ENCODE assay signal across 13 cellular contexts in the genomic region with DNA sequence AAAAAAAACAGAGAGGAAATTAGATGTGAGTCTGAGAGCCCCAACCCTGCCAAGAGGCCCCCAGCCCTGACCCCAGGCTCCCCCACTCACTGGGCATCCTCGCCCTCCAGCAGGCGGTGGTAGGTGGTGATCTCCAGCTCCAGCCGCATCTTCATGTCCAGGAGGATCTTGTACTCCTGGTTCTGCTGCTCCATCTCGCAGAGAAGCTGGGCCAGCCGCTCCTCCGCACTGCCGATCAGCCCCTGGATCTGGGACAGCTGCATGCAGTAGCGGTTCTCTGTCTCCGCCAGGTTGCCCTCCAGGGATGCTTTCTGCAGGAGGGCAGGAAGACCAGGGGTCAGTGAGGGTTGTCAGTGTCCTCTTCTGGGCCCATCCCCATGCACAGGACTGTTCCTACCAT. TPM values are rescaled to one million over a fixed set of nuclear protein-coding genes. Genes with fewer than 3 reads are reported as not detected.
"Had no signal": no experiment of that assay in that cellular context is flagged by ENCODE, and none has a peak within 500 bp of the region (broad histone marks: within the 10 kb centered on the region; RNA-seq: fewer than 3 reads in every experiment).

No MANE protein-coding gene starts in this region.

RNA-seq across cellular contexts. Expression of gene LGALS9B, which starts 46.2 kb away (rescaled TPM):
- total RNA-seq: hepatocyte, kidney, kidney epithelial cell, left cardiac atrium, left lobe of liver, left ventricle myocardium inferior, left ventricle myocardium superior, liver, lower lobe of right lung, lung microvascular endothelial cell, mammary epithelial cell, mesothelial cell of epicardium, myocyte had no signal
- polyA plus RNA-seq: hepatocyte, liver, mammary epithelial cell had no signal
